ENCODE assay signal across 1 cellular context in genomic region chr6:159941286-159942113, GRCh38.
TF ChIP-seq lines count a peak whose summit lies in the region.

No MANE protein-coding gene starts in this region.

TF ChIP-seq in GM23338, 12 proteins besides CTCF, POLR2A, EP300 and RAD21 (continued from another document):
- TF ChIP-seq, protein P1, sequence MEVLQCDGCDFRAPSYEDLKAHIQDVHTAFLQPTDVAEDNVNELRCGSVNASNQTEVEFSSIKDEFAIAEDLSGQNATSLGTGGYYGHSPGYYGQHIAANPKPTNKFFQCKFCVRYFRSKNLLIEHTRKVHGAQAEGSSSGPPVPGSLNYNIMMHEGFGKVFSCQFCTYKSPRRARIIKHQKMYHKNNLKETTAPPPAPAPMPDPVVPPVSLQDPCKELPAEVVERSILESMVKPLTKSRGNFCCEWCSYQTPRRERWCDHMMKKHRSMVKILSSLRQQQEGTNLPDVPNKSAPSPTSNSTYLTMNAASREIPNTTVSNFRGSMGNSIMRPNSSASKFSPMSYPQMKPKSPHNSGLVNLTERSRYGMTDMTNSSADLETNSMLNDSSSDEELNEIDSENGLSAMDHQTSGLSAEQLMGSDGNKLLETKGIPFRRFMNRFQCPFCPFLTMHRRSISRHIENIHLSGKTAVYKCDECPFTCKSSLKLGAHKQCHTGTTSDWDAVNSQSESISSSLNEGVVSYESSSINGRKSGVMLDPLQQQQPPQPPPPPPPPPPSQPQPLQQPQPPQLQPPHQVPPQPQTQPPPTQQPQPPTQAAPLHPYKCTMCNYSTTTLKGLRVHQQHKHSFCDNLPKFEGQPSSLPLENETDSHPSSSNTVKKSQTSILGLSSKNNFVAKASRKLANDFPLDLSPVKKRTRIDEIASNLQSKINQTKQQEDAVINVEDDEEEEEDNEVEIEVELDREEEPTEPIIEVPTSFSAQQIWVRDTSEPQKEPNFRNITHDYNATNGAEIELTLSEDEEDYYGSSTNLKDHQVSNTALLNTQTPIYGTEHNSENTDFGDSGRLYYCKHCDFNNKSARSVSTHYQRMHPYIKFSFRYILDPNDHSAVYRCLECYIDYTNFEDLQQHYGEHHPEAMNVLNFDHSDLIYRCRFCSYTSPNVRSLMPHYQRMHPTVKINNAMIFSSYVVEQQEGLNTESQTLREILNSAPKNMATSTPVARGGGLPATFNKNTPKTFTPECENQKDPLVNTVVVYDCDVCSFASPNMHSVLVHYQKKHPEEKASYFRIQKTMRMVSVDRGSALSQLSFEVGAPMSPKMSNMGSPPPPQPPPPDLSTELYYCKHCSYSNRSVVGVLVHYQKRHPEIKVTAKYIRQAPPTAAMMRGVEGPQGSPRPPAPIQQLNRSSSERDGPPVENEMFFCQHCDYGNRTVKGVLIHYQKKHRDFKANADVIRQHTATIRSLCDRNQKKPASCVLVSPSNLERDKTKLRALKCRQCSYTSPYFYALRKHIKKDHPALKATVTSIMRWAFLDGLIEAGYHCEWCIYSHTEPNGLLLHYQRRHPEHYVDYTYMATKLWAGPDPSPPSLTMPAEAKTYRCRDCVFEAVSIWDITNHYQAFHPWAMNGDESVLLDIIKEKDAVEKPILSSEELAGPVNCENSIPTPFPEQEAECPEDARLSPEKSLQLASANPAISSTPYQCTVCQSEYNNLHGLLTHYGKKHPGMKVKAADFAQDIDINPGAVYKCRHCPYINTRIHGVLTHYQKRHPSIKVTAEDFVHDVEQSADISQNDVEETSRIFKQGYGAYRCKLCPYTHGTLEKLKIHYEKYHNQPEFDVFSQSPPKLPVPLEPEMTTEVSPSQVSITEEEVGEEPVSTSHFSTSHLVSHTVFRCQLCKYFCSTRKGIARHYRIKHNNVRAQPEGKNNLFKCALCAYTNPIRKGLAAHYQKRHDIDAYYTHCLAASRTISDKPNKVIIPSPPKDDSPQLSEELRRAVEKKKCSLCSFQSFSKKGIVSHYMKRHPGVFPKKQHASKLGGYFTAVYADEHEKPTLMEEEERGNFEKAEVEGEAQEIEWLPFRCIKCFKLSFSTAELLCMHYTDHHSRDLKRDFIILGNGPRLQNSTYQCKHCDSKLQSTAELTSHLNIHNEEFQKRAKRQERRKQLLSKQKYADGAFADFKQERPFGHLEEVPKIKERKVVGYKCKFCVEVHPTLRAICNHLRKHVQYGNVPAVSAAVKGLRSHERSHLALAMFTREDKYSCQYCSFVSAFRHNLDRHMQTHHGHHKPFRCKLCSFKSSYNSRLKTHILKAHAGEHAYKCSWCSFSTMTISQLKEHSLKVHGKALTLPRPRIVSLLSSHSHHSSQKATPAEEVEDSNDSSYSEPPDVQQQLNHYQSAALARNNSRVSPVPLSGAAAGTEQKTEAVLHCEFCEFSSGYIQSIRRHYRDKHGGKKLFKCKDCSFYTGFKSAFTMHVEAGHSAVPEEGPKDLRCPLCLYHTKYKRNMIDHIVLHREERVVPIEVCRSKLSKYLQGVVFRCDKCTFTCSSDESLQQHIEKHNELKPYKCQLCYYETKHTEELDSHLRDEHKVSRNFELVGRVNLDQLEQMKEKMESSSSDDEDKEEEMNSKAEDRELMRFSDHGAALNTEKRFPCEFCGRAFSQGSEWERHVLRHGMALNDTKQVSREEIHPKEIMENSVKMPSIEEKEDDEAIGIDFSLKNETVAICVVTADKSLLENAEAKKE (CRISPR knock-in tag; IDR thresholded peaks at IDR 0.05) = no peak
- TF ChIP-seq STAT1 (IDR thresholded peaks at IDR 0.05; ENCODE audit: unreplicated experiment) (no peak), NANOG (IDR thresholded peaks at IDR 0.05; ENCODE audit: borderline replicate concordance) (no peak), CREB1 (CRISPR knock-in tag; IDR thresholded peaks at IDR 0.05; ENCODE audit: low read depth) (no peak), JUNB (IDR thresholded peaks at IDR 0.05; ENCODE audit: unreplicated experiment) (no peak), EZH2 (IDR thresholded peaks at IDR 0.05; ENCODE audit: low read depth, unreplicated experiment) (no peak), ZNF331 (CRISPR knock-in tag; IDR thresholded peaks at IDR 0.05; ENCODE audit: low read depth) (no peak)
TF ChIP-seq in GM23338: peak in this region for 0.
